In genomic region chr17:81895400-81895799, GRCh38 we compare ENCODE assay signal across 31 cellular contexts. TPM values are rescaled to one million over a fixed set of nuclear protein-coding genes. Genes with fewer than 3 reads are reported as not detected.
"Had no signal": no experiment of that assay in that cellular context is flagged by ENCODE, and none has a peak within 500 bp of the region (broad histone marks: within the 10 kb centered on the region; RNA-seq: fewer than 3 reads in every experiment).

No MANE protein-coding gene starts in this region.

- H3K27me3 Mint-ChIP-seq: naive B cell; natural killer cell treated with Interleukin-12 subunit alpha and Interleukin-12 subunit beta and Interleukin-15 and Interleukin-18, amount 100 ng/mL, for 72 hours; progenitor cell of endocrine pancreas; stimulated activated naive CD8-positive, alpha-beta T cell treated with anti-CD3 and anti-CD28 coated beads, Interleukin-15, amount 100 ng/mL, for 72 hours; type B pancreatic cell had no signal

- DNase-seq: naive B cell; naive thymus-derived CD8-positive, alpha-beta T cell; occipital lobe; ovary; posterior cingulate gyrus; psoas muscle; spleen; stimulated activated CD4-positive, alpha-beta T cell treated with anti-CD3 and anti-CD28 coated beads, Interleukin-12 subunit alpha, Interleukin-12 subunit beta, amount 100 ng/mL, for 4 hours; stimulated activated CD4-positive, alpha-beta T cell treated with anti-CD3 and anti-CD28 coated beads, Interleukin-1b, Interleukin-23, amount 100 ng/mL, for 48 hours; stimulated activated CD4-positive, alpha-beta T cell treated with anti-CD3 and anti-CD28 coated beads, Interleukin-4, amount 100 ng/mL, for 1 hour; stimulated activated CD4-positive, alpha-beta T cell treated with anti-CD3 and anti-CD28 coated beads, Interleukin-4, amount 100 ng/mL, for 4 hours; stimulated activated CD8-positive, alpha-beta memory T cell treated with anti-CD3 and anti-CD28 coated beads, Interleukin-4, amount 100 ng/mL, for 48 hours; stimulated activated naive CD4-positive, alpha-beta T cell; stimulated activated naive CD8-positive, alpha-beta T cell treated with anti-CD3 and anti-CD28 coated beads, Interleukin-15, amount 100 ng/mL, for 72 hours; stimulated activated naive CD8-positive, alpha-beta T cell treated with anti-CD3 and anti-CD28 coated beads, Interleukin-15, Interleukin-2, amounts not matched to agents 100 U/mL and 50 U/mL, for 24 hours; substantia nigra; testis; tibial artery; transverse colon; upper lobe of right lung; uterus had no signal

- H3K9ac ChIP-seq: parathyroid adenoma had no signal

- H3K27me3 ChIP-seq: ovary, spleen, suprapubic skin, testis, tibial artery, transverse colon, upper lobe of right lung, uterus had no signal

- H3K4me3 Mint-ChIP-seq: naive thymus-derived CD8-positive, alpha-beta T cell; natural killer cell treated with Interleukin-12 subunit alpha and Interleukin-12 subunit beta and Interleukin-15 and Interleukin-18, amount 100 ng/mL, for 72 hours; stimulated activated memory B cell treated with anti-CD40 and anti-IgM and Interleukin-4, amounts not matched to agents 10 μg/mL and 1 μg/mL and 100 μg/mL, for 72 hours; stimulated activated naive CD8-positive, alpha-beta T cell treated with anti-CD3 and anti-CD28 coated beads, Interleukin-15, amount 100 ng/mL, for 72 hours; type B pancreatic cell had no signal

- H3K9me3 Mint-ChIP-seq: naive B cell; naive thymus-derived CD8-positive, alpha-beta T cell; natural killer cell treated with Interleukin-12 subunit alpha and Interleukin-12 subunit beta and Interleukin-15 and Interleukin-18, amount 100 ng/mL, for 72 hours; stimulated activated memory B cell treated with anti-CD40 and anti-IgM and Interleukin-4, amounts not matched to agents 10 μg/mL and 1 μg/mL and 100 μg/mL, for 72 hours; stimulated activated naive CD8-positive, alpha-beta T cell treated with anti-CD3 and anti-CD28 coated beads, Interleukin-15, amount 100 ng/mL, for 72 hours; type B pancreatic cell had no signal

- H3K4me2 ChIP-seq: smooth muscle cell had no signal

- H3K9me3 ChIP-seq: ovary, psoas muscle, spleen, suprapubic skin, testis, tibial artery, transverse colon, upper lobe of right lung, uterus had no signal

- H3K36me3 ChIP-seq: ovary, uterus had no signal

- ATAC-seq: naive thymus-derived CD8-positive, alpha-beta T cell; natural killer cell treated with Interleukin-12 subunit alpha and Interleukin-12 subunit beta and Interleukin-15 and Interleukin-18, amount 100 ng/mL, for 72 hours; psoas muscle; right cardiac atrium; sciatic nerve; stimulated activated memory B cell treated with anti-CD40 and anti-IgM and Interleukin-4, amounts not matched to agents 10 μg/mL and 1 μg/mL and 100 μg/mL, for 72 hours; stimulated activated naive CD8-positive, alpha-beta T cell treated with anti-CD3 and anti-CD28 coated beads, Interleukin-15, amount 100 ng/mL, for 72 hours; stimulated activated naive CD8-positive, alpha-beta T cell treated with anti-CD3 and anti-CD28 coated beads, Interleukin-15, Interleukin-2, amounts not matched to agents 100 U/mL and 50 U/mL, for 24 hours; upper lobe of right lung had no signal

- H3K27ac Mint-ChIP-seq: naive thymus-derived CD8-positive, alpha-beta T cell; natural killer cell treated with Interleukin-12 subunit alpha and Interleukin-12 subunit beta and Interleukin-15 and Interleukin-18, amount 100 ng/mL, for 72 hours; progenitor cell of endocrine pancreas; stimulated activated memory B cell treated with anti-CD40 and anti-IgM and Interleukin-4, amounts not matched to agents 10 μg/mL and 1 μg/mL and 100 μg/mL, for 72 hours; type B pancreatic cell had no signal

- H3K4me3 ChIP-seq: ovary, psoas muscle, skin epidermis, smooth muscle cell, spleen, suprapubic skin, testis, tibial artery, transverse colon, upper lobe of right lung, uterus had no signal

- H2AFZ ChIP-seq: parathyroid adenoma had no signal

- H3K27ac ChIP-seq: ovary, parathyroid adenoma, psoas muscle, skin epidermis, spleen, suprapubic skin, testis, tibial artery, transverse colon, upper lobe of right lung, uterus had no signal

RNA-seq across cellular contexts. Expression of gene NPB, which starts 6.6 kb away (rescaled TPM):
- polyA plus RNA-seq: naive thymus-derived CD8-positive, alpha-beta T cell had no signal
